In the genomic region with DNA sequence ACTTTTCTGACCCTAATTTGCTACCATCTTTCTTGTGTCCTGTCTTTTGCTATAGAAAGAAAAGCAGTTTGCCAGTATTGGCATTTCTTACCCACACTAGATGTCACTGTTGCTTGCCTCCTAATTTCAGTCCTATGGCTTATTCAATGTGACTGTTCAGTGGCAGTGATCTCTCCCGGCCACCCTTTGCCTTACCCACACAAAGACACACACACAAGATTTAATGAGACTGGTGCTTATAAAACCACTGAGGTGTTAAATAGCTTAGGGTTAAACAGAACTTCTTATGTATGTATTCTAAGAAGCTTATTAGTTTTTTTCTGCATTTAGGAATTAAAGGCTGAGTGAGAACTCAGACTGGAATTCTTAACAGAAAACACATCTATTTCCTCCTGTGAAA, we compare ENCODE assay signal across 8 cellular contexts.
DNase-seq lines count a peak whose midpoint lies in the region; ATAC-seq, FAIRE-seq and TF ChIP-seq lines count a peak whose summit lies in the region.

No MANE protein-coding gene starts in this region.

- peak; percentile 4 for DNase-seq in Caki2 (ENCODE audit: low read depth)
- peak; percentile 0 for DNase-seq in H54 (ENCODE audit: insufficient read length, low spot score)
- peak; percentile 48 for DNase-seq in NCI-H1417 treated with DMSO at 0.1 percent for 48 hours (lab: John Stamatoyannopoulos, UW)
- peak; percentile 4 for DNase-seq in SKM-1 (lab: John Stamatoyannopoulos, UW; ENCODE audit: unreplicated experiment)
- no peak for DNase-seq in left cardiac atrium
- DNase-seq in type B pancreatic cell (ENCODE audit: extremely low spot score, unreplicated experiment): no peak

- FAIRE-seq in H54 (lab: Jason Lieb, UNC): peak; percentile 6

- no peak overlapping the region for H3K27ac Mint-ChIP-seq in type B pancreatic cell

- no peaks in the 10 kb centered on the region for H3K27me3 Mint-ChIP-seq in type B pancreatic cell

- no peaks in the 10 kb centered on the region for H3K9me3 Mint-ChIP-seq in type B pancreatic cell

- ATAC-seq in left cardiac atrium: peak; percentile 45 to 79
- no peak for ATAC-seq in GM18519 (IDR thresholded peaks at IDR 0.05; ENCODE audit: low FRiP score, unreplicated experiment)
- ATAC-seq in HG03571 (IDR thresholded peaks at IDR 0.05; ENCODE audit: unreplicated experiment): no peak

- H3K4me1 Mint-ChIP-seq in type B pancreatic cell (ENCODE audit: unreplicated experiment): peaks cover 4% of the 10 kb centered on the region

- TF ChIP-seq CTCF in type B pancreatic cell (conservative IDR thresholded peaks at IDR 0.05): peak; percentile 77

- no peak for TF ChIP-seq POLR2A in H54 (IDR thresholded peaks at IDR 0.05; ENCODE audit: low read depth, low read length)

- no peaks in the 10 kb centered on the region for H3K36me3 Mint-ChIP-seq in type B pancreatic cell

- no peak overlapping the region for H3K4me3 Mint-ChIP-seq in type B pancreatic cell

- in situ Hi-C loops in Caki2 (cut with HindIII; ENCODE audit: low pct_unique_long_range_greater_than_20kb, low sequenced_read_pairs): no loop called here

- intact Hi-C loops in left cardiac atrium (cut with DNase I): no loop called here

Comparison
In these comparisons a context has a peak if more than half of its experiments do, and no peak if none do; other contexts are left out.
1. DNase-seq: peak in Caki2 (single experiment), H54 (single experiment), NCI-H1417 treated with DMSO at 0.1 percent for 48 hours (single experiment) and SKM-1 (single experiment); none in left cardiac atrium (single experiment) and type B pancreatic cell (single experiment).
2. ATAC-seq: peak in left cardiac atrium (2 of 2); none in GM18519 (single experiment) and HG03571 (single experiment).